Comparison of ENCODE assay signal across 11 cellular contexts in genomic region chr5:145689235-145689634, GRCh38.
DNase-seq lines count a peak whose midpoint lies in the region; ATAC-seq and TF ChIP-seq lines count a peak whose summit lies in the region.
"Had no signal": no experiment of that assay in that cellular context is flagged by ENCODE, and none has a peak within 500 bp of the region (broad histone marks: within the 10 kb centered on the region; RNA-seq: fewer than 3 reads in every experiment).

No MANE protein-coding gene starts in this region.

- peak; percentile 40 for DNase-seq in MM.1S
- peak in 1 of 2 donors; percentile 12 for DNase-seq in memory B cell (ENCODE audit: low spot score in 2 of 2)
- no peak for DNase-seq in stimulated activated CD8-positive, alpha-beta memory T cell treated with anti-CD3 and anti-CD28 coated beads, Interleukin-4, amount 100 ng/mL, for 48 hours
- DNase-seq in GM10266 (ENCODE audit: extremely low spot score): no peak
- no peak for DNase-seq in osteoblast (ENCODE audit: insufficient read length, low spot score, missing footprints)
- DNase-seq in tibial nerve (ENCODE audit: low spot score in 2 of 2): no peak
- DNase-seq: DMS153, NCI-H1105 treated with DMSO at 0.1 percent for 48 hours had no signal

- H3K27ac ChIP-seq in MM.1S (ENCODE audit: low read length): peak overlapping the region; percentile 24; the same call in 1 of the 2 replicates
- no peak overlapping the region for H3K27ac ChIP-seq in osteoblast (ENCODE audit: low read depth, low read length)
- H3K27ac ChIP-seq in tibial nerve: no peak overlapping the region
- H3K27ac ChIP-seq: prostate gland had no signal

- no peak overlapping the region for H3K4me3 Mint-ChIP-seq in memory B cell

- no peak overlapping the region for H3K9ac ChIP-seq in MM.1S (ENCODE audit: low read length)

- WGBS in tibial nerve, 2 donors: 33 to 45% methylated on average over 3 of the region's 3 CpGs

- H2AFZ ChIP-seq in MM.1S (ENCODE audit: low read length) (peak overlapping the region; percentile 66), osteoblast (ENCODE audit: low read length) (no peak overlapping the region)

- H3K36me3 ChIP-seq in MM.1S (replicated peaks; ENCODE audit: insufficient read depth, low read length): no peaks in the 10 kb centered on the region
- no peaks in the 10 kb centered on the region for H3K36me3 ChIP-seq in osteoblast (ENCODE audit: insufficient read depth, low read length)
- H3K36me3 ChIP-seq in tibial nerve: no peaks in the 10 kb centered on the region
- H3K36me3 ChIP-seq: prostate gland had no signal

- H3F3A ChIP-seq in MM.1S (ENCODE audit: insufficient read depth, low read length): peaks cover 2% of the 10 kb centered on the region; the same call in 1 of the 2 replicates

- H3K9me2 ChIP-seq in MM.1S (replicated peaks; ENCODE audit: insufficient read depth, low read length): no peaks in the 10 kb centered on the region

- TF ChIP-seq EP300 in tibial nerve (IDR thresholded peaks at IDR 0.05): no peak

- H3K4me1 Mint-ChIP-seq in memory B cell: peaks cover 11% of the 10 kb centered on the region

- no peaks in the 10 kb centered on the region for H3K36me3 Mint-ChIP-seq in memory B cell

- no peak for TF ChIP-seq POLR2A in tibial nerve (IDR thresholded peaks at IDR 0.05)

- H4K20me1 ChIP-seq in MM.1S (ENCODE audit: insufficient read depth, low read length): no peaks in the 10 kb centered on the region
- no peaks in the 10 kb centered on the region for H4K20me1 ChIP-seq in osteoblast (ENCODE audit: insufficient read depth, low read length)

- TF ChIP-seq CTCF in MM.1S (IDR thresholded peaks at IDR 0.05; ENCODE audit: low read length) (no peak), GM10266 (IDR thresholded peaks at IDR 0.05; ENCODE audit: control insufficient read depth, insufficient read depth, low read depth, missing control alignments) (no peak), osteoblast (IDR thresholded peaks at IDR 0.05; ENCODE audit: extremely low read depth, low read depth, low read length) (no peak), tibial nerve (IDR thresholded peaks at IDR 0.05) (no peak)

- H3K27me3 ChIP-seq in MM.1S (replicated peaks; ENCODE audit: insufficient read depth, low read length) (no peaks in the 10 kb centered on the region), osteoblast (ENCODE audit: insufficient read depth, low read length) (no peaks in the 10 kb centered on the region), tibial nerve (no peaks in the 10 kb centered on the region)

- no peaks in the 10 kb centered on the region for H3K9me3 ChIP-seq in MM.1S (replicated peaks; ENCODE audit: insufficient read depth, low read length)
- no peaks in the 10 kb centered on the region for H3K9me3 ChIP-seq in osteoblast (ENCODE audit: low read depth, low read length)
- H3K9me3 ChIP-seq in tibial nerve: no peaks in the 10 kb centered on the region
- H3K9me3 ChIP-seq: prostate gland had no signal

- no peak overlapping the region for H3K27ac Mint-ChIP-seq in memory B cell

- H3K4me1 ChIP-seq in MM.1S (ENCODE audit: low read length) (peaks cover 11% of the 10 kb centered on the region), osteoblast (ENCODE audit: insufficient read depth, low read length) (no peaks in the 10 kb centered on the region), tibial nerve (peaks cover 0 to 2% (median 0%) of the 10 kb centered on the region in 4 donors)
- H3K4me1 ChIP-seq: prostate gland had no signal

- H3K27me3 Mint-ChIP-seq in memory B cell: no peaks in the 10 kb centered on the region

- ATAC-seq in GM18870 (IDR thresholded peaks at IDR 0.05; ENCODE audit: unreplicated experiment) (peak; percentile 98), HG02623 (IDR thresholded peaks at IDR 0.05; ENCODE audit: unreplicated experiment) (peak; percentile 76), memory B cell (ENCODE audit: low read depth) (peak; percentile 98)

- H3K79me2 ChIP-seq in MM.1S (ENCODE audit: low read length) (no peaks in the 10 kb centered on the region), osteoblast (ENCODE audit: insufficient read depth, low read length) (no peaks in the 10 kb centered on the region)

- no peaks in the 10 kb centered on the region for H3K9me3 Mint-ChIP-seq in memory B cell

- H3K4me2 ChIP-seq in MM.1S (ENCODE audit: low read depth, low read length): peak overlapping the region; percentile 39; the same call in 1 of the 2 replicates
- H3K4me2 ChIP-seq in osteoblast (ENCODE audit: insufficient read depth, low read length): no peak overlapping the region

- H3K4me3 ChIP-seq in MM.1S (ENCODE audit: low read length) (no peak overlapping the region), osteoblast (ENCODE audit: insufficient read depth, low read length) (no peak overlapping the region), tibial nerve (no peak overlapping the region)
- H3K4me3 ChIP-seq: prostate gland had no signal
